ENCODE assay signal across 8 cellular contexts in the genomic region with DNA sequence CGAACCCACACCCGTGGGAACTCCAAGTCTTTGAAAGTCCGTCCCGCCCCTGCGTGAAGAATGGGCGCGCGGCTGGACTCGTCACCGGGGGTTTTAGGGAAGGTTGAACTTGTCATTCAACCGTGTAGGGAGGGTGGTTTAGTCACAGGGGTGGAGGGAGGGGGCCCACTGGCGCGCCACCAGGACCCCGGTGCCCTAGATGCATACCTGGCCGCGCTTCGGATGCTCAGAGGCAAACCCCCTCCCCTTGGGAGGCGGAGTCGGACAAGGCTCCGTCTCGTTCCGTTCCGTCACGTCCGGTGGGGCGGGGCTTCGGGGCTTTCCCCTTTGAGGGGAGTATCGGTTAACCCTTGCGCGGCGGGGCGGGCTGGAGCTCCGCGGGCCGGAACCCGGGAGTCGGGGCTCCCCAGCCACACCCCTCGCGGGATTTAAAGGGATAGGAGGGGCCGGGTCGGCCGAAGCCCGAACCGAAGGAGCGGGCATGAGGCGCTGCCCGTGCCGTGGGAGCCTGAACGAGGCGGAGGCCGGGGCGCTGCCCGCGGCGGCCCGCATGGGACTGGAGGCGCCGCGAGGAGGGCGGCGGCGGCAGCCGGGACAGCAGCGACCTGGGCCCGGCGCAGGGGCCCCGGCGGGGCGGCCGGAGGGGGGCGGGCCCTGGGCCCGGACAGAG. TPM values are rescaled to one million over a fixed set of nuclear protein-coding genes. Genes with fewer than 3 reads are reported as not detected.
DNase-seq lines count a peak whose midpoint lies in the region; ATAC-seq lines count a peak whose summit lies in the region.

COQ8B (minus strand) TSS at position 232 of the 670 bp plus-strand sequence. CDS start 2,254 bp downstream, outside the sequence.
ITPKC (plus strand) TSS at position 458 of the 670 bp plus-strand sequence; CDS start at position 482, 24 bp downstream.

- no peak within 1 kb of the TSS for H2BK120ac ChIP-seq in mesendoderm (ENCODE audit: low read depth, low read length)

- DNase-seq in Caki2 (ENCODE audit: low read depth) (peak; percentile 100), HUDEP-2 (lab: John Stamatoyannopoulos, UW; ENCODE audit: unreplicated experiment in 76 of 76) (peak; percentile 57 to 100 (median 97)), NOMO-1 treated with dmso at 0.1 percent for 144 hours (lab: John Stamatoyannopoulos, UW; ENCODE audit: unreplicated experiment) (peak; percentile 85), mesendoderm (peak; percentile 99)
- DNase-seq in activated CD8-positive, alpha-beta memory T cell treated with anti-CD3 and anti-CD28 coated beads, Interleukin-2, amount 50 U/mL, for 1 hour (ENCODE audit: extremely low read depth), result peak; percentile 98
- peak; percentile 100 for DNase-seq in stimulated activated CD8-positive, alpha-beta memory T cell treated with anti-CD3 and anti-CD28 coated beads, Interleukin-12 subunit alpha, Interleukin-12 subunit beta, amount 100 ng/mL, for 4 hours (ENCODE audit: low read depth)

- no peak within 1 kb of the TSS for H2BK15ac ChIP-seq in mesendoderm (replicated peaks; ENCODE audit: low read depth)

- H3K4me1 ChIP-seq in endocrine pancreas (ENCODE audit: control insufficient read depth, insufficient read depth, low read length) (no peaks in the 10 kb centered on the region), mesendoderm (ENCODE audit: control insufficient read depth, low read depth, low read length) (peaks cover 6% of the 10 kb centered on the region)

- H3K9me3 ChIP-seq in endocrine pancreas (ENCODE audit: control insufficient read depth, low read length), result no peaks in the 10 kb centered on the region

- H2BK5ac ChIP-seq in mesendoderm (ENCODE audit: low read length), result peak within 1 kb of the TSS; percentile 50

- peaks cover 10% of the 10 kb centered on the region for H3K79me1 ChIP-seq in mesendoderm (ENCODE audit: low read length)

- H3K4ac ChIP-seq in mesendoderm (ENCODE audit: low read depth, low read length), result peak within 1 kb of the TSS; percentile 83

- H3K27me3 ChIP-seq in endocrine pancreas (ENCODE audit: control insufficient read depth, insufficient read depth, low read length) (no peaks in the 10 kb centered on the region), mesendoderm (ENCODE audit: insufficient read depth, low read length, poor library complexity) (no peaks in the 10 kb centered on the region)

- H3K36me3 ChIP-seq in endocrine pancreas (ENCODE audit: control insufficient read depth, insufficient read depth, low read length), result no peaks in the 10 kb centered on the region
- no peaks in the 10 kb centered on the region for H3K36me3 ChIP-seq in mesendoderm (ENCODE audit: control insufficient read depth, insufficient read depth, low read length)

- H3K27ac ChIP-seq in mesendoderm (ENCODE audit: low read depth, low read length), result peak within 1 kb of the TSS; percentile 71

- H3K4me2 ChIP-seq in mesendoderm (ENCODE audit: low read length), result peak within 1 kb of the TSS; percentile 79

- H3K9ac ChIP-seq in endocrine pancreas (ENCODE audit: control insufficient read depth, insufficient read depth, low read length) (peak within 1 kb of the TSS; percentile 97), mesendoderm (ENCODE audit: low read length) (peak within 1 kb of the TSS; percentile 87)

- peak within 1 kb of the TSS; percentile 96 for H3K56ac ChIP-seq in mesendoderm (ENCODE audit: low read length)

- peak within 1 kb of the TSS; percentile 29 for H4K8ac ChIP-seq in mesendoderm (ENCODE audit: low read depth, low read length)

- H4K5ac ChIP-seq in mesendoderm (ENCODE audit: low read length), result no peak within 1 kb of the TSS

- in situ Hi-C loops in Caki2 (cut with HindIII; ENCODE audit: low pct_unique_long_range_greater_than_20kb, low sequenced_read_pairs), result no loop called here

- peak within 1 kb of the TSS; percentile 29 for H3K23ac ChIP-seq in mesendoderm (ENCODE audit: low read length)

- peaks cover 17% of the 10 kb centered on the region for H3K79me2 ChIP-seq in mesendoderm (ENCODE audit: control insufficient read depth, insufficient read depth, low read length)

- ATAC-seq in GM21390 (IDR thresholded peaks at IDR 0.05; ENCODE audit: unreplicated experiment), result peak; percentile 66

- peak within 1 kb of the TSS; percentile 74 for H3K4me3 ChIP-seq in endocrine pancreas (ENCODE audit: control insufficient read depth, insufficient read depth, low read length)
- H3K4me3 ChIP-seq in mesendoderm (ENCODE audit: low read length), result peak within 1 kb of the TSS; percentile 89

- H3K18ac ChIP-seq in mesendoderm (ENCODE audit: low read length), result peak within 1 kb of the TSS; percentile 77

- H2AK5ac ChIP-seq in mesendoderm (ENCODE audit: low read length), result peak within 1 kb of the TSS; percentile 4

- no CpG with 5 or more reads among the region's 72 CpGs for WGBS in mesendoderm (ENCODE audit: extremely low coverage, insufficient coverage, low lambda C conversion rate)

RNA-seq across cellular contexts. Expression of gene COQ8B, which starts in this region (rescaled TPM):
- total RNA-seq in Caki2 (2014; rRNA removed; shearing (Covaris generic); ENCODE audit: low replicate concordance), result 81.8 and 159 TPM in 2 replicates
- polyA plus RNA-seq in mesendoderm (2013, experiment 1 of 2), result 10.3 TPM
- 11.1 TPM for polyA plus RNA-seq in mesendoderm (2013, experiment 2 of 2)

RNA-seq across cellular contexts. Expression of gene ITPKC, which starts in this region (rescaled TPM):
- total RNA-seq in Caki2 (2014; rRNA removed; shearing (Covaris generic); ENCODE audit: low replicate concordance), result 23.1 and 25.3 TPM in 2 replicates
- polyA plus RNA-seq in mesendoderm (2013, experiment 1 of 2), result 4.8 TPM
- polyA plus RNA-seq in mesendoderm (2013, experiment 2 of 2), result 4.6 TPM

Comparison
In these comparisons a context has a peak if more than half of its experiments do, and no peak if none do; other contexts are left out.
1. Peak in every context shown above with its lines: DNase-seq, ATAC-seq, H3K4me3 ChIP-seq and H3K27ac ChIP-seq.